ENCODE assay signal across 1 cellular context in genomic region chr17:36485805-36486203, GRCh38.
TF ChIP-seq lines count a peak whose summit lies in the region.

No MANE protein-coding gene starts in this region.

TF ChIP-seq in endothelial cell of umbilical vein, 7 proteins besides CTCF, POLR2A, EP300 and RAD21 (continued from another document):
- no peak for TF ChIP-seq MYC (IDR thresholded peaks at IDR 0.05; ENCODE audit: low read depth, low read length)
- TF ChIP-seq POLR2AphosphoS5 (IDR thresholded peaks at IDR 0.05; ENCODE audit: insufficient read depth, low read depth, low read length) = no peak
- TF ChIP-seq JUN (IDR thresholded peaks at IDR 0.05; ENCODE audit: borderline replicate concordance, insufficient read depth, insufficient read length, low read depth) = no peak
- TF ChIP-seq EZH2 (IDR thresholded peaks at IDR 0.05; ENCODE audit: borderline replicate concordance, low read depth, low read length, severe bottlenecking) = no peak
- TF ChIP-seq GATA2 (IDR thresholded peaks at IDR 0.05; ENCODE audit: insufficient read depth, insufficient read length, low read depth, low read length) = no peak
